Comparison of ENCODE assay signal across 8 cellular contexts in genomic region chr10:71486465-71487114, GRCh38.
A peak's percentile ranks its signal among the peaks of the same experiment; 100 is the strongest.
DNase-seq lines count a peak whose midpoint lies in the region; ATAC-seq and TF ChIP-seq lines count a peak whose summit lies in the region.

No MANE protein-coding gene starts in this region.

- no peaks in the 10 kb centered on the region for H3K4me1 Mint-ChIP-seq in activated CD4-positive, alpha-beta T cell treated with anti-CD3 and anti-CD28 coated beads, Interleukin-2, amount 10 ng/mL, durations not matched to agents 24 days and 14 days

- no peaks in the 10 kb centered on the region for H3K27me3 Mint-ChIP-seq in activated CD4-positive, alpha-beta T cell treated with anti-CD3 and anti-CD28 coated beads, Interleukin-2, amount 10 ng/mL, durations not matched to agents 24 days and 14 days

- intact Hi-C loops in activated CD4-positive, alpha-beta T cell treated with anti-CD3 and anti-CD28 coated beads, Interleukin-2, amount 10 ng/mL, durations not matched to agents 24 days and 14 days (cut with micrococcal nuclease): loop anchor here (1.0 kb wide), 1 partner anchor 83 kb away; no protein-coding TSS in a partner anchor

- H3K36me3 Mint-ChIP-seq in activated CD4-positive, alpha-beta T cell treated with anti-CD3 and anti-CD28 coated beads, Interleukin-2, amount 10 ng/mL, durations not matched to agents 24 days and 14 days (ENCODE audit: low read depth): no peaks in the 10 kb centered on the region

- H3K4me3 ChIP-seq in fibroblast of the aortic adventitia (ENCODE audit: low read depth, low read length): no peak overlapping the region

- H3K27ac Mint-ChIP-seq in activated CD4-positive, alpha-beta T cell treated with anti-CD3 and anti-CD28 coated beads, Interleukin-2, amount 10 ng/mL, durations not matched to agents 24 days and 14 days: no peak overlapping the region

- peaks cover 4% of the 10 kb centered on the region for H3K9me3 Mint-ChIP-seq in activated CD4-positive, alpha-beta T cell treated with anti-CD3 and anti-CD28 coated beads, Interleukin-2, amount 10 ng/mL, durations not matched to agents 24 days and 14 days

- DNase-seq in Daoy (ENCODE audit: low read depth) (peak; percentile 48), fibroblast of the aortic adventitia (ENCODE audit: low read depth) (peak; percentile 47), putamen (ENCODE audit: low spot score) (peak; percentile 19), NCI-H1930 (lab: John Stamatoyannopoulos, UW) (no peak)
- DNase-seq in activated CD4-positive, alpha-beta T cell treated with anti-CD3 and anti-CD28 coated beads, Interleukin-2, amount 10 ng/mL, durations not matched to agents 24 days and 14 days: peak; percentile 77

- no peak overlapping the region for H3K4me3 Mint-ChIP-seq in activated CD4-positive, alpha-beta T cell treated with anti-CD3 and anti-CD28 coated beads, Interleukin-2, amount 10 ng/mL, durations not matched to agents 24 days and 14 days

- TF ChIP-seq CTCF in LNCAP (IDR thresholded peaks at IDR 0.05): peak; percentile 69
- TF ChIP-seq CTCF in fibroblast of the aortic adventitia (IDR thresholded peaks at IDR 0.05; ENCODE audit: insufficient read depth, low read length): peak; percentile 68

- ATAC-seq in HG03196 (IDR thresholded peaks at IDR 0.05; ENCODE audit: unreplicated experiment) (no peak), HG02571 (IDR thresholded peaks at IDR 0.05; ENCODE audit: unreplicated experiment) (no peak)

Comparison
In these comparisons a context has a peak if more than half of its experiments do, and no peak if none do; other contexts are left out.
1. DNase-seq: peak in Daoy (single experiment), activated CD4-positive, alpha-beta T cell treated with anti-CD3 and anti-CD28 coated beads, Interleukin-2, amount 10 ng/mL, durations not matched to agents 24 days and 14 days (single experiment), fibroblast of the aortic adventitia (single experiment) and putamen (single experiment); none in NCI-H1930 (0 of 2).